8 cellular contexts compared by ENCODE assay signal in the genomic region with DNA sequence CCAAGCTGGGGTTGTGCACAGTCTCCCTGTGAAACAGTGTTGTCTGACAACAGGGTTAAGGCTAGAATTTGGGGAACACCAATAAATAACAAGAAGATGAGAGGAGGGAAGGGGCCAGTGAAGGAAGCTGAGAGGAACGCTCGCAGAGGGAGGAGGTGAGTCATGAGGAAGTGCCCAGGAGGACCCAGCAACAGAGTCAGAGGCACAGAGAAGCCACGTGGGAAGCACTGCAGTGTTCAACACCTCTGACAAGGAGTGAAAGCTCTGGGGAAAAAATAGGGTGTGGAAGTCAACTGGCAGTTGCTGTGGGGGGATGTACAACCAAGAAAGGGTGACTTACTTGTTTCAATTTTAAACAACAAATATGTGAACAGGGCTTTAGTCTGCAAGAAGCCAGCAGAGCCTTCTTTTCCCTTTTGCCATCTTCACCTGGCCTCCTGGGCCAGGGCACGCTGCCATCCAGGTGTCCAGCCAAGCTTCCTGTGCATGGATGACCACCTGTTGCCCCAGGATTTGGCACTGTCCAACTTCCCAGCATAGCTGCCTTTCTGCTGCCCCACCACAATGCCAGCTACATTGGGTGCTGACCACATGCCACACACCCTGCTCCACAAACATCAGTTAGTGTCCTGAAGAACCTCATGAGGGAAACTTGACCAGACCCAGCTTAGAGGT.
DNase-seq lines count a peak whose midpoint lies in the region; ATAC-seq and TF ChIP-seq lines count a peak whose summit lies in the region.

No MANE protein-coding gene starts in this region.

- POLR2A ChIA-PET in GM10248 (lab: Yijun Ruan, JAX) = no interaction called here

- TF ChIP-seq CTCF in GM10248 (IDR thresholded peaks at IDR 0.05; ENCODE audit: control extremely low read depth, extremely low read depth, low read depth, missing control alignments) (no peak), RWPE2 (IDR thresholded peaks at IDR 0.05; ENCODE audit: poor library complexity, severe bottlenecking) (no peak)

- no peak overlapping the region for H3K4me3 ChIP-seq in RWPE2 (ENCODE audit: severe bottlenecking)

- H3K9me3 ChIP-seq in RWPE2 (ENCODE audit: severe bottlenecking) = no peaks in the 10 kb centered on the region

- no peaks in the 10 kb centered on the region for H3K36me3 Mint-ChIP-seq in stimulated activated naive CD8-positive, alpha-beta T cell treated with anti-CD3 and anti-CD28 coated beads, Interleukin-15, Interleukin-2, amounts not matched to agents 100 ng/mL and 50 ng/mL, for 24 hours (ENCODE audit: low read depth)

- H3K9me3 Mint-ChIP-seq in stimulated activated naive CD8-positive, alpha-beta T cell treated with anti-CD3 and anti-CD28 coated beads, Interleukin-15, Interleukin-2, amounts not matched to agents 100 ng/mL and 50 ng/mL, for 24 hours = no peaks in the 10 kb centered on the region

- H3K27me3 ChIP-seq in RWPE2 (ENCODE audit: insufficient read depth, poor library complexity, severe bottlenecking) = no peaks in the 10 kb centered on the region

- ATAC-seq in HG02642 (IDR thresholded peaks at IDR 0.05; ENCODE audit: poor library complexity, unreplicated experiment) (peak; percentile 37), RWPE2 (ENCODE audit: low read depth) (peak; percentile 89)

- H3K4me1 ChIP-seq in RWPE2 (ENCODE audit: insufficient read depth, poor library complexity, severe bottlenecking) = peaks cover 31% of the 10 kb centered on the region

- DNase-seq in GM10248 (ENCODE audit: extremely low spot score) = peak; percentile 63
- DNase-seq in RWPE2 (ENCODE audit: low spot score) = no peak
- DNase-seq in activated gamma-delta T cell treated with anti-CD3 and anti-CD28 coated beads, Interleukin-2, amount 50 U/mL, for 16 hours (ENCODE audit: low read depth) = peak; percentile 39
- DNase-seq in kidney tubule cell (ENCODE audit: low spot score) = peak; percentile 82
- no peak for DNase-seq in DMS153 treated with DMSO at 0.1 percent for 48 hours (lab: John Stamatoyannopoulos, UW; ENCODE audit: unreplicated experiment)
- no peak for DNase-seq in NCI-H774 (lab: John Stamatoyannopoulos, UW)

- H3K27ac ChIP-seq in RWPE2 (ENCODE audit: poor library complexity, severe bottlenecking) = peak overlapping the region; percentile 27

- no peak overlapping the region for H3K4me3 Mint-ChIP-seq in stimulated activated naive CD8-positive, alpha-beta T cell treated with anti-CD3 and anti-CD28 coated beads, Interleukin-15, Interleukin-2, amounts not matched to agents 100 ng/mL and 50 ng/mL, for 24 hours

- peaks cover 73% of the 10 kb centered on the region for H3K4me1 Mint-ChIP-seq in stimulated activated naive CD8-positive, alpha-beta T cell treated with anti-CD3 and anti-CD28 coated beads, Interleukin-15, Interleukin-2, amounts not matched to agents 100 ng/mL and 50 ng/mL, for 24 hours (ENCODE audit: low read depth)

- H3K27me3 Mint-ChIP-seq in stimulated activated naive CD8-positive, alpha-beta T cell treated with anti-CD3 and anti-CD28 coated beads, Interleukin-15, Interleukin-2, amounts not matched to agents 100 ng/mL and 50 ng/mL, for 24 hours = peaks cover 5% of the 10 kb centered on the region

- CTCF ChIA-PET in GM10248 (lab: Yijun Ruan, JAX) = interaction anchor here (0.7 to 1.6 kb wide), 4 partner anchors 10 to 235 kb away, joined by 3 to 9 read pairs (median 4); no protein-coding TSS in a partner anchor

- H3K36me3 ChIP-seq in RWPE2 (ENCODE audit: low read depth) = no peaks in the 10 kb centered on the region

- H3K27ac Mint-ChIP-seq in stimulated activated naive CD8-positive, alpha-beta T cell treated with anti-CD3 and anti-CD28 coated beads, Interleukin-15, Interleukin-2, amounts not matched to agents 100 ng/mL and 50 ng/mL, for 24 hours = peak overlapping the region; percentile 53

Comparison
In these comparisons a context has a peak if more than half of its experiments do, and no peak if none do; other contexts are left out.
1. DNase-seq: peak in GM10248 (single experiment), activated gamma-delta T cell treated with anti-CD3 and anti-CD28 coated beads, Interleukin-2, amount 50 U/mL, for 16 hours (single experiment) and kidney tubule cell (single experiment); none in RWPE2 (single experiment), DMS153 treated with DMSO at 0.1 percent for 48 hours (single experiment) and NCI-H774 (single experiment).